8 cellular contexts compared by ENCODE assay signal in genomic region chr7:151082151-151083070, GRCh38. TPM values are rescaled to one million over a fixed set of nuclear protein-coding genes. Genes with fewer than 3 reads are reported as not detected.
A peak's percentile ranks its signal among the peaks of the same experiment; 100 is the strongest.
DNase-seq lines count a peak whose midpoint lies in the region; ATAC-seq and TF ChIP-seq lines count a peak whose summit lies in the region.

No MANE protein-coding gene starts in this region.

- H3K4me3 ChIP-seq in GM23338 (peak overlapping the region; percentile 79), gastrocnemius medialis (peak overlapping the region; percentile 96 to 99 (median 98))

- H3K36me3 Mint-ChIP-seq in GM23338 (ENCODE audit: low read depth), result peaks cover 4% of the 10 kb centered on the region; the same call in 1 of the 3 replicates
- peaks cover 3% of the 10 kb centered on the region for H3K36me3 Mint-ChIP-seq in T-helper 17 cell (ENCODE audit: low read depth)
- H3K36me3 Mint-ChIP-seq in glutamatergic neuron (ENCODE audit: unreplicated experiment), result no peaks in the 10 kb centered on the region

- H3K9me3 ChIP-seq in T-helper 17 cell (ENCODE audit: control insufficient read depth, low read length, poor library complexity, severe bottlenecking) (no peaks in the 10 kb centered on the region), gastrocnemius medialis (no peaks in the 10 kb centered on the region)

- no peak for TF ChIP-seq POLR2A in gastrocnemius medialis (IDR thresholded peaks at IDR 0.05)

- H3F3A ChIP-seq in GM23338 (replicated peaks; ENCODE audit: low read depth), result peaks cover 20% of the 10 kb centered on the region

- H3K9me2 ChIP-seq in GM23338 (ENCODE audit: insufficient read depth), result no peaks in the 10 kb centered on the region

- H3K27me3 ChIP-seq in GM23338 (ENCODE audit: insufficient read depth), result peaks cover 25% of the 10 kb centered on the region
- H3K27me3 ChIP-seq in gastrocnemius medialis, result no peaks in the 10 kb centered on the region

- no peak for TF ChIP-seq CTCF in GM23338 (conservative IDR thresholded peaks at IDR 0.05; ENCODE audit: low read depth in 2 of 2)
- no peak for TF ChIP-seq CTCF in glutamatergic neuron (IDR thresholded peaks at IDR 0.05; ENCODE audit: partially characterized antibody, unreplicated experiment)
- no peak for TF ChIP-seq CTCF in gastrocnemius medialis (IDR thresholded peaks at IDR 0.05 in 4 of 5, conservative IDR thresholded peaks at IDR 0.05 in 1 of 5)
- no peak for TF ChIP-seq CTCF in omental fat pad (IDR thresholded peaks at IDR 0.05)

- peaks cover 29% of the 10 kb centered on the region for H3K27me3 Mint-ChIP-seq in GM23338 (ENCODE audit: insufficient read depth, low read depth, poor library complexity)
- H3K27me3 Mint-ChIP-seq in T-helper 17 cell, result no peaks in the 10 kb centered on the region
- H3K27me3 Mint-ChIP-seq in glutamatergic neuron (ENCODE audit: unreplicated experiment), result peaks cover 21% of the 10 kb centered on the region

- no peaks in the 10 kb centered on the region for H3K36me3 ChIP-seq in GM23338 (ENCODE audit: insufficient read depth)
- H3K36me3 ChIP-seq in gastrocnemius medialis, result no peaks in the 10 kb centered on the region

- H2AFZ ChIP-seq in GM23338, result no peak overlapping the region

- peaks cover 31% of the 10 kb centered on the region for H3K4me1 ChIP-seq in GM23338 (ENCODE audit: insufficient read depth)
- H3K4me1 ChIP-seq in gastrocnemius medialis, result peaks cover 34 to 50% of the 10 kb centered on the region in 2 donors

- H4K20me1 ChIP-seq in GM23338 (replicated peaks; ENCODE audit: insufficient read depth), result peaks cover 7% of the 10 kb centered on the region

- peaks cover 9% of the 10 kb centered on the region; the same call in 1 of the 2 replicates for H3K79me2 ChIP-seq in GM23338 (replicated peaks; ENCODE audit: insufficient read depth)

- peak overlapping the region; percentile 82 for H3K4me3 Mint-ChIP-seq in GM23338
- peak overlapping the region; percentile 97 for H3K4me3 Mint-ChIP-seq in T-helper 17 cell
- H3K4me3 Mint-ChIP-seq in glutamatergic neuron (ENCODE audit: unreplicated experiment), result peak overlapping the region; percentile 92

- no peak for ATAC-seq in GM23338
- no peak for ATAC-seq in T-helper 17 cell
- ATAC-seq in gastrocnemius medialis, result no peak
- ATAC-seq in omental fat pad (ENCODE audit: low FRiP score), result no peak
- ATAC-seq in HG02938 (IDR thresholded peaks at IDR 0.05; ENCODE audit: unreplicated experiment), result no peak

- H3K27ac ChIP-seq in GM23338 (ENCODE audit: low read depth), result no peak overlapping the region
- H3K27ac ChIP-seq in gastrocnemius medialis, result peak overlapping the region; percentile 90 to 99 (median 94)

- H3K4me2 ChIP-seq in GM23338, result peak overlapping the region; percentile 98

- H3K27ac Mint-ChIP-seq in GM23338 (no peak overlapping the region), T-helper 17 cell (peak overlapping the region; percentile 96), glutamatergic neuron (ENCODE audit: unreplicated experiment) (peak overlapping the region; percentile 84)

- H3K4me1 Mint-ChIP-seq in GM23338 (peaks cover 36% of the 10 kb centered on the region), T-helper 17 cell (peaks cover 27% of the 10 kb centered on the region), glutamatergic neuron (ENCODE audit: low read depth, unreplicated experiment) (peaks cover 22% of the 10 kb centered on the region)

- H3K9me3 Mint-ChIP-seq in GM23338 (peaks cover 2% of the 10 kb centered on the region; the same call in 1 of the 3 replicates), glutamatergic neuron (ENCODE audit: unreplicated experiment) (peaks cover 20% of the 10 kb centered on the region)

- in situ Hi-C loops in gastrocnemius medialis (cut with MboI; ENCODE audit: low sequenced_read_pairs in 4 of 4), result no loop called here

- DNase-seq in GM23338 (ENCODE audit: low spot score) (no peak), T-helper 17 cell (no peak), glutamatergic neuron (no peak), gastrocnemius medialis (no peak), omental fat pad (ENCODE audit: low spot score) (no peak), cerebellar nuclear complex (lab: John Stamatoyannopoulos, UW) (no peak)
- DNase-seq in activated CD4-positive, CD25-positive, alpha-beta regulatory T cell (lab: John Stamatoyannopoulos, UW), result no peak

- intact Hi-C loops in gastrocnemius medialis (cut with DNase I; ENCODE audit: low total_unique reads), result loop anchor here (5.0 to 10.0 kb wide), 4 partner anchors 105 to 1382 kb away; partner anchors contain the start of genes ASB10 and SMARCD3

TF ChIP-seq in GM23338, 12 proteins besides CTCF, POLR2A, EP300 and RAD21 (continues in another document):
- TF ChIP-seq CREB1 (CRISPR knock-in tag; IDR thresholded peaks at IDR 0.05; ENCODE audit: low read depth), result no peak
- no peak for TF ChIP-seq POLR2AphosphoS5 (IDR thresholded peaks at IDR 0.05; ENCODE audit: low read depth)
- TF ChIP-seq REST (IDR thresholded peaks at IDR 0.05; ENCODE audit: unreplicated experiment), result no peak
- no peak for TF ChIP-seq EZH2 (IDR thresholded peaks at IDR 0.05; ENCODE audit: low read depth, unreplicated experiment)
- no peak for TF ChIP-seq EZH2phosphoT487 (IDR thresholded peaks at IDR 0.05; ENCODE audit: unreplicated experiment)

RNA-seq across cellular contexts. Expression of gene TMUB1, which starts 0.9 kb away (rescaled TPM):
- 37.1 and 61.1 TPM in 2 replicates for total RNA-seq in GM23338 (2014; rRNA removed; shearing (Covaris generic))
- 47.6 and 59.6 TPM in 2 replicates for polyA plus RNA-seq in GM23338 (2016; fragmentation: Nextera tagmentation; extraction: Ambion mirVana)
- total RNA-seq in T-helper 17 cell (10 to 100 TPM; 46.6 to 52.4 TPM), glutamatergic neuron (ENCODE audit: unreplicated experiment) (45.7 TPM), gastrocnemius medialis (100 to 1,000 TPM in 2 of 4 donors, 10 to 100 TPM in 2; 55.5 to 137 (median 97.4) TPM), omental fat pad (10 to 100 TPM; 23.5 to 38.5 (median 26.9) TPM)

RNA-seq across cellular contexts. Expression of gene FASTK, which starts 1.8 kb away (rescaled TPM):
- 42.5 and 57.4 TPM in 2 replicates for total RNA-seq in GM23338 (2014; rRNA removed; shearing (Covaris generic))
- 36.4 and 37.4 TPM in 2 replicates for polyA plus RNA-seq in GM23338 (2016; fragmentation: Nextera tagmentation; extraction: Ambion mirVana)
- total RNA-seq in T-helper 17 cell, result 10 to 100 TPM; 67.7 to 82.2 TPM
- total RNA-seq in glutamatergic neuron (ENCODE audit: unreplicated experiment), result 64.7 TPM
- 100 to 1,000 TPM; 108 to 181 (median 141) TPM for total RNA-seq in gastrocnemius medialis
- 10 to 100 TPM; 44.0 to 67.6 (median 51.6) TPM for total RNA-seq in omental fat pad

RNA-seq across cellular contexts. Expression of gene AGAP3, which starts 3.9 kb away (rescaled TPM):
- total RNA-seq in GM23338 (2014; rRNA removed; shearing (Covaris generic)), result 32.2 and 39.2 TPM in 2 replicates
- 24.0 and 24.9 TPM in 2 replicates for polyA plus RNA-seq in GM23338 (2016; fragmentation: Nextera tagmentation; extraction: Ambion mirVana)
- total RNA-seq in T-helper 17 cell (10 to 100 TPM; 45.6 to 53.0 TPM), glutamatergic neuron (ENCODE audit: unreplicated experiment) (406 TPM), gastrocnemius medialis (10 to 100 TPM; 31.1 to 65.3 (median 36.3) TPM), omental fat pad (10 to 100 TPM; 34.6 to 53.0 (median 47.9) TPM)

RNA-seq across cellular contexts. Expression of gene SLC4A2, which starts 23.0 kb away (rescaled TPM):
- total RNA-seq in GM23338 (2014; rRNA removed; shearing (Covaris generic)), result 90.4 and 106 TPM in 2 replicates
- 64.8 and 75.5 TPM in 2 replicates for polyA plus RNA-seq in GM23338 (2016; fragmentation: Nextera tagmentation; extraction: Ambion mirVana)
- 10 to 100 TPM; 48.9 to 61.3 TPM for total RNA-seq in T-helper 17 cell
- 99.4 TPM for total RNA-seq in glutamatergic neuron (ENCODE audit: unreplicated experiment)
- 10 to 100 TPM; 27.5 to 39.6 (median 33.0) TPM for total RNA-seq in gastrocnemius medialis
- 100 to 1,000 TPM; 115 to 126 (median 118) TPM for total RNA-seq in omental fat pad

RNA-seq across cellular contexts. Expression of gene CDK5, which starts 24.7 kb away (rescaled TPM):
- total RNA-seq in GM23338 (2014; rRNA removed; shearing (Covaris generic)), result 17.4 and 19.8 TPM in 2 replicates
- polyA plus RNA-seq in GM23338 (2016; fragmentation: Nextera tagmentation; extraction: Ambion mirVana), result 27.1 TPM in 2 replicates
- total RNA-seq in T-helper 17 cell, result 1 to 10 TPM; 4.7 TPM
- total RNA-seq in glutamatergic neuron (ENCODE audit: unreplicated experiment), result 52.9 TPM
- total RNA-seq in gastrocnemius medialis, result 10 to 100 TPM in 1 of 4 donors, 1 to 10 TPM in 3; 3.7 to 10.7 (median 5.9) TPM
- 10 to 100 TPM in 1 of 4 donors, 1 to 10 TPM in 3; 6.1 to 10.4 (median 7.9) TPM for total RNA-seq in omental fat pad
